In the genomic region with DNA sequence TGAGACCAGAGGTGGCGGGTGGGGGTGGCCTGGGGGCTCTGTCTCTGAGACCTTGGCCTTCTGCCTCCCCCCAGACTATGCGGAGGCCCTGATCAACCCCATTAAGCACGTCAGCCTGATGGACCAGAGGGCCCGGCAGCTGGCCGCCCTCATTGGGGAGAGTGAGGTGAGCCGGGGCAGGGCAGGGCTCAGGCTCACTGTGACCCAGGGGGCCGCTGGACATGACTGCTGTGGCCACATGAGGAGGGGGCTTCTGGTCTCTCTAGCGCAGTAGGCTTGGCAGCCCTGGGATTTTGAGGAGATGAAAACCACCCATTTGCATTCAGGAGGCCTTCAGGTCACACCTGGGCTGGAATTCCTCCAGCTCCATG, we compare ENCODE assay signal across 26 cellular contexts.
"Had no signal": no experiment of that assay in that cellular context is flagged by ENCODE, and none has a peak within 500 bp of the region (broad histone marks: within the 10 kb centered on the region; RNA-seq: fewer than 3 reads in every experiment).

No MANE protein-coding gene starts in this region.

- H3K9me3 ChIP-seq: gastroesophageal sphincter, spleen, thoracic aorta, upper lobe of right lung had no signal

- FAIRE-seq: islet of Langerhans had no signal

- H3K4me3 Mint-ChIP-seq: activated CD8-positive, alpha-beta T cell treated with anti-CD3 and anti-CD28 coated beads, Interleukin-2, amount 10 ng/mL, durations not matched to agents 7 days and 5 days; activated naive CD8-positive, alpha-beta T cell treated with anti-CD3 and anti-CD28 coated beads, Interleukin-2, amount 50 U/mL, for 24 hours; activated T-helper 1 cell treated with anti-CD3 and anti-CD28 coated beads, Interleukin-12 subunit alpha, Interleukin-12 subunit beta, Interleukin-2, Interleukin-4 antibody, amounts not matched to agents 30 ng/mL and 10 ng/mL and 1 ng/mL, durations not matched to agents 14 hours and 24 hours and 36 hours; endodermal cell; natural killer cell treated with Interleukin-12 subunit alpha and Interleukin-12 subunit beta and Interleukin-15 and Interleukin-18, amount 100 ng/mL, for 72 hours had no signal

- H3K27ac ChIP-seq: epithelial cell of prostate, gastroesophageal sphincter, spleen, upper lobe of right lung had no signal

- DNase-seq: activated CD4-positive, alpha-beta T cell treated with anti-CD3 and anti-CD28 coated beads, Interleukin-2, amount 50 U/mL, for 1 hour; activated CD8-positive, alpha-beta T cell treated with anti-CD3 and anti-CD28 coated beads, Interleukin-2, amount 10 ng/mL, durations not matched to agents 7 days and 5 days; activated gamma-delta T cell; activated naive CD4-positive, alpha-beta T cell treated with anti-CD3 and anti-CD28 coated beads, Interleukin-2, amount 50 U/mL, for 16 hours; activated naive CD8-positive, alpha-beta T cell treated with anti-CD3 and anti-CD28 coated beads, Interleukin-2, amount 50 U/mL, for 24 hours; brain microvascular endothelial cell; central memory CD4-positive, alpha-beta T cell; head of caudate nucleus; hypothalamus; left ventricle myocardium superior; mammary epithelial cell; midbrain; occipital lobe; posterior cingulate gyrus; stimulated activated CD4-positive, alpha-beta T cell treated with anti-CD3 and anti-CD28 coated beads, Interleukin-4, amount 100 ng/mL, for 1 hour; stimulated activated naive CD4-positive, alpha-beta T cell treated with Interleukin-2 at 50 U/mL for 16 hours had no signal

- H3K9me3 Mint-ChIP-seq: activated naive CD8-positive, alpha-beta T cell treated with anti-CD3 and anti-CD28 coated beads, Interleukin-2, amount 50 U/mL, for 24 hours; activated T-helper 1 cell treated with anti-CD3 and anti-CD28 coated beads, Interleukin-12 subunit alpha, Interleukin-12 subunit beta, Interleukin-2, Interleukin-4 antibody, amounts not matched to agents 30 ng/mL and 10 ng/mL and 1 ng/mL, durations not matched to agents 14 hours and 24 hours and 36 hours; endodermal cell; natural killer cell treated with Interleukin-12 subunit alpha and Interleukin-12 subunit beta and Interleukin-15 and Interleukin-18, amount 100 ng/mL, for 72 hours had no signal

- H3K27me3 ChIP-seq: brain microvascular endothelial cell, gastroesophageal sphincter, spleen, upper lobe of right lung had no signal

- H3K27me3 Mint-ChIP-seq: activated naive CD8-positive, alpha-beta T cell treated with anti-CD3 and anti-CD28 coated beads, Interleukin-2, amount 50 U/mL, for 24 hours; natural killer cell treated with Interleukin-12 subunit alpha and Interleukin-12 subunit beta and Interleukin-15 and Interleukin-18, amount 100 ng/mL, for 72 hours had no signal

- ATAC-seq: activated CD4-positive, CD25-positive, alpha-beta regulatory T cell treated with anti-CD3 and anti-CD28 coated beads, Interleukin-2, amount 50 U/mL, for 24 hours; activated CD8-positive, alpha-beta T cell treated with anti-CD3 and anti-CD28 coated beads, Interleukin-2, amount 10 ng/mL, durations not matched to agents 7 days and 5 days; activated naive CD8-positive, alpha-beta T cell treated with anti-CD3 and anti-CD28 coated beads, Interleukin-2, amount 50 U/mL, for 24 hours; gastroesophageal sphincter; left ventricle myocardium superior; natural killer cell treated with Interleukin-12 subunit alpha and Interleukin-12 subunit beta and Interleukin-15 and Interleukin-18, amount 100 ng/mL, for 72 hours; upper lobe of right lung had no signal

- H3K27ac Mint-ChIP-seq: activated CD8-positive, alpha-beta T cell treated with anti-CD3 and anti-CD28 coated beads, Interleukin-2, amount 10 ng/mL, durations not matched to agents 7 days and 5 days; activated naive CD8-positive, alpha-beta T cell treated with anti-CD3 and anti-CD28 coated beads, Interleukin-2, amount 50 U/mL, for 24 hours; activated T-helper 1 cell treated with anti-CD3 and anti-CD28 coated beads, Interleukin-12 subunit alpha, Interleukin-12 subunit beta, Interleukin-2, Interleukin-4 antibody, amounts not matched to agents 30 ng/mL and 10 ng/mL and 1 ng/mL, durations not matched to agents 14 hours and 24 hours and 36 hours; natural killer cell treated with Interleukin-12 subunit alpha and Interleukin-12 subunit beta and Interleukin-15 and Interleukin-18, amount 100 ng/mL, for 72 hours had no signal

- H3K4me3 ChIP-seq: gastroesophageal sphincter, spleen, thoracic aorta, upper lobe of right lung had no signal
